ENCODE assay signal across 29 cellular contexts in genomic region chr7:142125576-142125975, GRCh38. TPM values are rescaled to one million over a fixed set of nuclear protein-coding genes. Genes with fewer than 3 reads are reported as not detected.
"Had no signal": no experiment of that assay in that cellular context is flagged by ENCODE, and none has a peak within 500 bp of the region (broad histone marks: within the 10 kb centered on the region; RNA-seq: fewer than 3 reads in every experiment).

No MANE protein-coding gene starts in this region.

- H3K9me3 Mint-ChIP-seq: nephron; stimulated activated effector memory CD8-positive, alpha-beta T cell treated with anti-CD3 and anti-CD28 coated beads, Interleukin-12 subunit alpha, Interleukin-12 subunit beta, amount 100 ng/mL, for 72 hours had no signal

- H3K4me3 Mint-ChIP-seq: naive thymus-derived CD4-positive, alpha-beta T cell; nephron; stimulated activated effector memory CD8-positive, alpha-beta T cell treated with anti-CD3 and anti-CD28 coated beads, Interleukin-12 subunit alpha, Interleukin-12 subunit beta, amount 100 ng/mL, for 72 hours had no signal

- H3K4me3 ChIP-seq: dorsolateral prefrontal cortex, heart right ventricle, left lung, ovary, psoas muscle, sigmoid colon, stomach, testis, tibial artery, upper lobe of left lung, uterus had no signal

- DNase-seq: dorsolateral prefrontal cortex; effector CD4-positive, alpha-beta T cell; foreskin fibroblast; glutamatergic neuron; heart right ventricle; hippocampal formation; left cardiac atrium; left lung; mesendoderm; midbrain; naive thymus-derived CD4-positive, alpha-beta T cell; occipital lobe; ovary; posterior cingulate gyrus; psoas muscle; right cardiac atrium; sigmoid colon; stimulated activated CD4-positive, alpha-beta T cell treated with anti-CD3 and anti-CD28 coated beads, Interleukin-2, amount 100 ng/mL, for 24 hours; stimulated activated CD4-positive, alpha-beta T cell treated with anti-CD3 and anti-CD28 coated beads, Interleukin-4, amount 100 ng/mL, for 24 hours; stimulated activated naive CD4-positive, alpha-beta T cell treated with Interleukin-2 at 50 U/mL for 16 hours; stomach; testis; tibial artery; upper lobe of left lung; uterus had no signal

- H3K27ac Mint-ChIP-seq: naive thymus-derived CD4-positive, alpha-beta T cell; nephron; stimulated activated effector memory CD8-positive, alpha-beta T cell treated with anti-CD3 and anti-CD28 coated beads, Interleukin-12 subunit alpha, Interleukin-12 subunit beta, amount 100 ng/mL, for 72 hours had no signal

- H3K4me1 Mint-ChIP-seq: naive thymus-derived CD4-positive, alpha-beta T cell; nephron; stimulated activated effector memory CD8-positive, alpha-beta T cell treated with anti-CD3 and anti-CD28 coated beads, Interleukin-12 subunit alpha, Interleukin-12 subunit beta, amount 100 ng/mL, for 72 hours had no signal

- H3K36me3 Mint-ChIP-seq: stimulated activated effector memory CD8-positive, alpha-beta T cell treated with anti-CD3 and anti-CD28 coated beads, Interleukin-12 subunit alpha, Interleukin-12 subunit beta, amount 100 ng/mL, for 72 hours had no signal

RNA-seq across cellular contexts. Expression of gene MGAM2, which starts 14.1 kb away (rescaled TPM):
- total RNA-seq: lung microvascular endothelial cell, occipital lobe, renal cortical epithelial cell had no signal
